In the genomic region with DNA sequence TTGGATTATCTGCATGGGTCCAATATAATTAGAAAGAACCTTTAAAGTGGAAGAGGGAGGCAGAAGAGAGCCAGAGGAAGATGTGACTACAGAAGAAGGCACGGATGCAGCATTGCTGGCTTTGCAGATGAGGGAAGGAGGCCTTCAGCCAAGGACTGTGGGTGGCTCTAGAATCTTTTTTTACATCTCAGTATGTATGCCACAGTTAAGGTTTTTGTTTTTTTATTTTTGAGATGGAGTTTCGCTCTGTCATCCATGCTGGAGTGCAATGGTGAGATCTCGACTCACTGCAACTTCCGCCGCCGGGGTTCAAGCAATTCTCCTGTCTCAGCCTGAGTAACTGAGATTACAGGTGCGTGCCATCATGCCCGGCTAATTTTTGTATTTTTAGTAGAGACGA, we compare ENCODE assay signal across 6 cellular contexts. TPM values are rescaled to one million over a fixed set of nuclear protein-coding genes. Genes with fewer than 3 reads are reported as not detected.
"Had no signal": no experiment of that assay in that cellular context is flagged by ENCODE, and none has a peak within 500 bp of the region (broad histone marks: within the 10 kb centered on the region; RNA-seq: fewer than 3 reads in every experiment).

No MANE protein-coding gene starts in this region.

- H3K9me3 Mint-ChIP-seq: IgD-negative memory B cell had no signal

- H3K27ac ChIP-seq: HL-60 had no signal

- H3K27ac Mint-ChIP-seq: IgD-negative memory B cell had no signal

- H3K27me3 Mint-ChIP-seq: IgD-negative memory B cell had no signal

- DNase-seq: IMR-90, KBM-7 had no signal

- H3K4me3 Mint-ChIP-seq: IgD-negative memory B cell had no signal

RNA-seq across cellular contexts. Expression of a gene that starts 54.1 kb away (rescaled TPM):
- total RNA-seq: HT1080, K562 had no signal
